Comparison of ENCODE assay signal across 1 cellular context in genomic region chr4:145740796-145741195, GRCh38.
TF ChIP-seq lines count a peak whose summit lies in the region.

No MANE protein-coding gene starts in this region.

TF ChIP-seq in GM23338, 12 proteins besides CTCF, POLR2A, EP300 and RAD21 (continued from another document):
- TF ChIP-seq ZNF462 (CRISPR knock-in tag; IDR thresholded peaks at IDR 0.05) (no peak), CREB1 (CRISPR knock-in tag; IDR thresholded peaks at IDR 0.05; ENCODE audit: low read depth) (no peak), ZNF331 (CRISPR knock-in tag; IDR thresholded peaks at IDR 0.05; ENCODE audit: low read depth) (no peak), ZNF114 (CRISPR knock-in tag; IDR thresholded peaks at IDR 0.05) (no peak), NANOG (IDR thresholded peaks at IDR 0.05; ENCODE audit: borderline replicate concordance) (no peak), POLR2AphosphoS5 (IDR thresholded peaks at IDR 0.05; ENCODE audit: low read depth) (no peak), STAT1 (IDR thresholded peaks at IDR 0.05; ENCODE audit: unreplicated experiment) (no peak), EZH2 (IDR thresholded peaks at IDR 0.05; ENCODE audit: low read depth, unreplicated experiment) (no peak), JUNB (IDR thresholded peaks at IDR 0.05; ENCODE audit: unreplicated experiment) (no peak)
- TF ChIP-seq, protein P1, sequence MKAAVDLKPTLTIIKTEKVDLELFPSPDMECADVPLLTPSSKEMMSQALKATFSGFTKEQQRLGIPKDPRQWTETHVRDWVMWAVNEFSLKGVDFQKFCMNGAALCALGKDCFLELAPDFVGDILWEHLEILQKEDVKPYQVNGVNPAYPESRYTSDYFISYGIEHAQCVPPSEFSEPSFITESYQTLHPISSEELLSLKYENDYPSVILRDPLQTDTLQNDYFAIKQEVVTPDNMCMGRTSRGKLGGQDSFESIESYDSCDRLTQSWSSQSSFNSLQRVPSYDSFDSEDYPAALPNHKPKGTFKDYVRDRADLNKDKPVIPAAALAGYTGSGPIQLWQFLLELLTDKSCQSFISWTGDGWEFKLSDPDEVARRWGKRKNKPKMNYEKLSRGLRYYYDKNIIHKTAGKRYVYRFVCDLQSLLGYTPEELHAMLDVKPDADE (IDR thresholded peaks at IDR 0.05), result no peak
- TF ChIP-seq, protein P2, sequence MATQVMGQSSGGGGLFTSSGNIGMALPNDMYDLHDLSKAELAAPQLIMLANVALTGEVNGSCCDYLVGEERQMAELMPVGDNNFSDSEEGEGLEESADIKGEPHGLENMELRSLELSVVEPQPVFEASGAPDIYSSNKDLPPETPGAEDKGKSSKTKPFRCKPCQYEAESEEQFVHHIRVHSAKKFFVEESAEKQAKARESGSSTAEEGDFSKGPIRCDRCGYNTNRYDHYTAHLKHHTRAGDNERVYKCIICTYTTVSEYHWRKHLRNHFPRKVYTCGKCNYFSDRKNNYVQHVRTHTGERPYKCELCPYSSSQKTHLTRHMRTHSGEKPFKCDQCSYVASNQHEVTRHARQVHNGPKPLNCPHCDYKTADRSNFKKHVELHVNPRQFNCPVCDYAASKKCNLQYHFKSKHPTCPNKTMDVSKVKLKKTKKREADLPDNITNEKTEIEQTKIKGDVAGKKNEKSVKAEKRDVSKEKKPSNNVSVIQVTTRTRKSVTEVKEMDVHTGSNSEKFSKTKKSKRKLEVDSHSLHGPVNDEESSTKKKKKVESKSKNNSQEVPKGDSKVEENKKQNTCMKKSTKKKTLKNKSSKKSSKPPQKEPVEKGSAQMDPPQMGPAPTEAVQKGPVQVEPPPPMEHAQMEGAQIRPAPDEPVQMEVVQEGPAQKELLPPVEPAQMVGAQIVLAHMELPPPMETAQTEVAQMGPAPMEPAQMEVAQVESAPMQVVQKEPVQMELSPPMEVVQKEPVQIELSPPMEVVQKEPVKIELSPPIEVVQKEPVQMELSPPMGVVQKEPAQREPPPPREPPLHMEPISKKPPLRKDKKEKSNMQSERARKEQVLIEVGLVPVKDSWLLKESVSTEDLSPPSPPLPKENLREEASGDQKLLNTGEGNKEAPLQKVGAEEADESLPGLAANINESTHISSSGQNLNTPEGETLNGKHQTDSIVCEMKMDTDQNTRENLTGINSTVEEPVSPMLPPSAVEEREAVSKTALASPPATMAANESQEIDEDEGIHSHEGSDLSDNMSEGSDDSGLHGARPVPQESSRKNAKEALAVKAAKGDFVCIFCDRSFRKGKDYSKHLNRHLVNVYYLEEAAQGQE (IDR thresholded peaks at IDR 0.05; ENCODE audit: unreplicated experiment), result no peak
